ENCODE assay signal across 24 cellular contexts in genomic region chr18:78816114-78816513, GRCh38.
"Had no signal": no experiment of that assay in that cellular context is flagged by ENCODE, and none has a peak within 500 bp of the region (broad histone marks: within the 10 kb centered on the region; RNA-seq: fewer than 3 reads in every experiment).

No MANE protein-coding gene starts in this region.

- H3K36me3 ChIP-seq: left lung, lower lobe of right lung, ovary, right atrium auricular region, right lobe of liver, suprapubic skin, thoracic aorta, tibial artery had no signal

- FAIRE-seq: keratinocyte had no signal

- H3K36me3 Mint-ChIP-seq: naive thymus-derived CD4-positive, alpha-beta T cell; natural killer cell treated with Interleukin-12 subunit alpha and Interleukin-12 subunit beta and Interleukin-15 and Interleukin-18, amount 100 ng/mL, for 72 hours; stimulated activated effector memory CD8-positive, alpha-beta T cell treated with anti-CD3 and anti-CD28 coated beads, Interleukin-12 subunit alpha, Interleukin-12 subunit beta, amount 100 ng/mL, for 72 hours had no signal

- H3K4me1 ChIP-seq: left lung, lower lobe of right lung, right atrium auricular region, right lobe of liver had no signal

- H3K9me3 ChIP-seq: left lung, lower lobe of right lung, mucosa of descending colon, ovary, right atrium auricular region, right lobe of liver, suprapubic skin, thoracic aorta, tibial artery had no signal

- H3K9me3 Mint-ChIP-seq: natural killer cell treated with Interleukin-12 subunit alpha and Interleukin-12 subunit beta and Interleukin-15 and Interleukin-18, amount 100 ng/mL, for 72 hours; stimulated activated effector memory CD8-positive, alpha-beta T cell treated with anti-CD3 and anti-CD28 coated beads, Interleukin-12 subunit alpha, Interleukin-12 subunit beta, amount 100 ng/mL, for 72 hours; stimulated activated naive CD8-positive, alpha-beta T cell treated with anti-CD3 and anti-CD28 coated beads, Interleukin-15, Interleukin-2, amounts not matched to agents 100 ng/mL and 50 ng/mL, for 24 hours had no signal

- ATAC-seq: left colon; left lung; lower lobe of right lung; mucosa of descending colon; naive thymus-derived CD4-positive, alpha-beta T cell; natural killer cell treated with Interleukin-12 subunit alpha and Interleukin-12 subunit beta and Interleukin-15 and Interleukin-18, amount 100 ng/mL, for 72 hours; right lobe of liver; stimulated activated effector memory CD8-positive, alpha-beta T cell treated with anti-CD3 and anti-CD28 coated beads, Interleukin-12 subunit alpha, Interleukin-12 subunit beta, amount 100 ng/mL, for 72 hours had no signal

- H3K27ac ChIP-seq: left lung, lower lobe of right lung, ovary, right atrium auricular region, right lobe of liver, skin epidermis, suprapubic skin, thoracic aorta, tibial artery had no signal

- DNase-seq: hippocampal formation; kidney glomerular epithelial cell; left colon; lower lobe of right lung; mesendoderm; midbrain; mucosa of descending colon; naive thymus-derived CD4-positive, alpha-beta T cell; ovary; right lobe of liver; stimulated activated CD4-positive, alpha-beta T cell treated with anti-CD3 and anti-CD28 coated beads, Interleukin-4, amount 100 ng/mL, for 24 hours; stimulated activated naive CD4-positive, alpha-beta T cell; trophoblast cell had no signal

- H3K4me3 ChIP-seq: left lung, lower lobe of right lung, mucosa of descending colon, ovary, right atrium auricular region, right lobe of liver, skin epidermis, suprapubic skin, thoracic aorta, tibial artery had no signal

- H3K27me3 ChIP-seq: ovary, right atrium auricular region, right lobe of liver had no signal

- H3K4me3 Mint-ChIP-seq: naive thymus-derived CD4-positive, alpha-beta T cell; natural killer cell treated with Interleukin-12 subunit alpha and Interleukin-12 subunit beta and Interleukin-15 and Interleukin-18, amount 100 ng/mL, for 72 hours; stimulated activated effector memory CD8-positive, alpha-beta T cell treated with anti-CD3 and anti-CD28 coated beads, Interleukin-12 subunit alpha, Interleukin-12 subunit beta, amount 100 ng/mL, for 72 hours; stimulated activated naive CD8-positive, alpha-beta T cell treated with anti-CD3 and anti-CD28 coated beads, Interleukin-15, Interleukin-2, amounts not matched to agents 100 ng/mL and 50 ng/mL, for 24 hours had no signal

- H3K4me1 Mint-ChIP-seq: naive thymus-derived CD4-positive, alpha-beta T cell; stimulated activated effector memory CD8-positive, alpha-beta T cell treated with anti-CD3 and anti-CD28 coated beads, Interleukin-12 subunit alpha, Interleukin-12 subunit beta, amount 100 ng/mL, for 72 hours had no signal

- H3K27ac Mint-ChIP-seq: naive thymus-derived CD4-positive, alpha-beta T cell; natural killer cell treated with Interleukin-12 subunit alpha and Interleukin-12 subunit beta and Interleukin-15 and Interleukin-18, amount 100 ng/mL, for 72 hours; progenitor cell of endocrine pancreas; stimulated activated effector memory CD8-positive, alpha-beta T cell treated with anti-CD3 and anti-CD28 coated beads, Interleukin-12 subunit alpha, Interleukin-12 subunit beta, amount 100 ng/mL, for 72 hours; stimulated activated naive CD8-positive, alpha-beta T cell treated with anti-CD3 and anti-CD28 coated beads, Interleukin-15, Interleukin-2, amounts not matched to agents 100 ng/mL and 50 ng/mL, for 24 hours had no signal
